Comparison of ENCODE assay signal across 8 cellular contexts in genomic region chr5:151772029-151772867, GRCh38. TPM values are rescaled to one million over a fixed set of nuclear protein-coding genes. Genes with fewer than 3 reads are reported as not detected.
DNase-seq lines count a peak whose midpoint lies in the region; ATAC-seq, FAIRE-seq and TF ChIP-seq lines count a peak whose summit lies in the region.

No MANE protein-coding gene starts in this region.

- H3K27ac ChIP-seq in 22Rv1 (peak overlapping the region; percentile 96), thyroid gland (peak overlapping the region; percentile 75 to 91 (median 90))

- H3K9me3 ChIP-seq in neuron (ENCODE audit: low read length) (no peaks in the 10 kb centered on the region), thyroid gland (no peaks in the 10 kb centered on the region)

- no peak for DNase-seq in GM12891 (ENCODE audit: insufficient read length, low spot score)
- peak; percentile 4 for DNase-seq in NCI-H1105 (lab: John Stamatoyannopoulos, UW)
- peak; percentile 41 for DNase-seq in activated T-helper 1 cell treated with anti-CD3 and anti-CD28 coated beads, Interleukin-12 subunit alpha, Interleukin-12 subunit beta, Interleukin-2, Interleukin-4 antibody, amounts not matched to agents 30 ng/mL and 10 ng/mL and 1 ng/mL, durations not matched to agents 14 hours and 24 hours and 36 hours (ENCODE audit: low spot score)
- DNase-seq in fibroblast of the aortic adventitia (ENCODE audit: low read depth): peak; percentile 33
- DNase-seq in thyroid gland: peak; percentile 40 to 55

- H2AFZ ChIP-seq in neuron (ENCODE audit: low read depth, low read length): no peak overlapping the region

- peak overlapping the region; percentile 97 for H3K4me3 ChIP-seq in fibroblast of the aortic adventitia (ENCODE audit: low read depth, low read length)
- H3K4me3 ChIP-seq in neuron (ENCODE audit: low read length): peak overlapping the region; percentile 94
- peak overlapping the region; percentile 32 to 89 (median 46) for H3K4me3 ChIP-seq in thyroid gland (replicated peaks in 1 of 3)

- TF ChIP-seq POLR2A in GM12891 (IDR thresholded peaks at IDR 0.05; ENCODE audit: low read depth, low read length) (0 out of 2 replicates have a peak, but pooled peaks have one; percentile 27), thyroid gland (IDR thresholded peaks at IDR 0.05) (no peak)

- no peaks in the 10 kb centered on the region for H3K9me3 Mint-ChIP-seq in activated T-helper 1 cell treated with anti-CD3 and anti-CD28 coated beads, Interleukin-12 subunit alpha, Interleukin-12 subunit beta, Interleukin-2, Interleukin-4 antibody, amounts not matched to agents 30 ng/mL and 10 ng/mL and 1 ng/mL, durations not matched to agents 14 hours and 24 hours and 36 hours

- H3K27ac Mint-ChIP-seq in activated T-helper 1 cell treated with anti-CD3 and anti-CD28 coated beads, Interleukin-12 subunit alpha, Interleukin-12 subunit beta, Interleukin-2, Interleukin-4 antibody, amounts not matched to agents 30 ng/mL and 10 ng/mL and 1 ng/mL, durations not matched to agents 14 hours and 24 hours and 36 hours: peak overlapping the region; percentile 67

- TF ChIP-seq CTCF in 22Rv1 (IDR thresholded peaks at IDR 0.05): no peak
- TF ChIP-seq CTCF in fibroblast of the aortic adventitia (IDR thresholded peaks at IDR 0.05; ENCODE audit: insufficient read depth, low read length): no peak
- TF ChIP-seq CTCF in thyroid gland (IDR thresholded peaks at IDR 0.05): no peak

- peaks cover 6% of the 10 kb centered on the region for H3K36me3 ChIP-seq in neuron (ENCODE audit: insufficient read depth, low read length)
- no peaks in the 10 kb centered on the region for H3K36me3 ChIP-seq in thyroid gland

- FAIRE-seq in GM12891 (lab: Jason Lieb, UNC): no peak

- H3K4me1 Mint-ChIP-seq in activated T-helper 1 cell treated with anti-CD3 and anti-CD28 coated beads, Interleukin-12 subunit alpha, Interleukin-12 subunit beta, Interleukin-2, Interleukin-4 antibody, amounts not matched to agents 30 ng/mL and 10 ng/mL and 1 ng/mL, durations not matched to agents 14 hours and 24 hours and 36 hours (ENCODE audit: low read depth): peaks cover 42% of the 10 kb centered on the region

- H3K4me3 Mint-ChIP-seq in activated T-helper 1 cell treated with anti-CD3 and anti-CD28 coated beads, Interleukin-12 subunit alpha, Interleukin-12 subunit beta, Interleukin-2, Interleukin-4 antibody, amounts not matched to agents 30 ng/mL and 10 ng/mL and 1 ng/mL, durations not matched to agents 14 hours and 24 hours and 36 hours: peak overlapping the region; percentile 88

- H3K27me3 ChIP-seq in neuron (ENCODE audit: insufficient read depth, low read length): no peaks in the 10 kb centered on the region
- H3K27me3 ChIP-seq in thyroid gland: no peaks in the 10 kb centered on the region

- no peaks in the 10 kb centered on the region for H3K27me3 Mint-ChIP-seq in activated T-helper 1 cell treated with anti-CD3 and anti-CD28 coated beads, Interleukin-12 subunit alpha, Interleukin-12 subunit beta, Interleukin-2, Interleukin-4 antibody, amounts not matched to agents 30 ng/mL and 10 ng/mL and 1 ng/mL, durations not matched to agents 14 hours and 24 hours and 36 hours (ENCODE audit: insufficient read depth)

- WGBS in thyroid gland, 2 donors: 1 to 7% methylated on average over 36 to 45 of the region's 87 CpGs

- peaks cover 24% of the 10 kb centered on the region for H3K36me3 Mint-ChIP-seq in activated T-helper 1 cell treated with anti-CD3 and anti-CD28 coated beads, Interleukin-12 subunit alpha, Interleukin-12 subunit beta, Interleukin-2, Interleukin-4 antibody, amounts not matched to agents 30 ng/mL and 10 ng/mL and 1 ng/mL, durations not matched to agents 14 hours and 24 hours and 36 hours (ENCODE audit: low read depth)

- intact Hi-C loops in activated T-helper 1 cell treated with anti-CD3 and anti-CD28 coated beads, Interleukin-12 subunit alpha, Interleukin-12 subunit beta, Interleukin-2, Interleukin-4 antibody, amounts not matched to agents 30 ng/mL and 10 ng/mL and 1 ng/mL, durations not matched to agents 14 hours and 24 hours and 36 hours (cut with micrococcal nuclease): loop anchor here (2.0 to 10.0 kb wide), 7 partner anchors 15 to 1770 kb away; partner anchors contain the start of genes DCTN4, HMGXB3, IRGM and TCOF1
- intact Hi-C loops in thyroid gland (cut with DNase I): no loop called here

- H3K4me1 ChIP-seq in neuron (ENCODE audit: insufficient read depth, low read length): peaks cover 42% of the 10 kb centered on the region
- peaks cover 24 to 30% of the 10 kb centered on the region in 2 donors for H3K4me1 ChIP-seq in thyroid gland

- ATAC-seq in GM18909 (IDR thresholded peaks at IDR 0.05; ENCODE audit: poor library complexity, unreplicated experiment): no peak

TF ChIP-seq in GM12891, 5 proteins besides CTCF, POLR2A, EP300 and RAD21:
- TF ChIP-seq SPI1 (IDR thresholded peaks at IDR 0.05; ENCODE audit: low read depth, low read length): peak; percentile 56; the same call in 1 of the 2 replicates
- no peak; the same call in 1 of the 2 replicates for TF ChIP-seq POLR2AphosphoS5 (IDR thresholded peaks at IDR 0.05; ENCODE audit: low read depth, low read length)
- TF ChIP-seq TAF1 (IDR thresholded peaks at IDR 0.05; ENCODE audit: low read depth, low read length): no peak; the same call in 1 of the 2 replicates

RNA-seq across cellular contexts. Expression of gene G3BP1, which starts 0.5 kb away (rescaled TPM):
- 62.8 TPM for polyA plus RNA-seq in GM12891 (2012; ENCODE audit: low read depth, missing spikeins)
- 340 and 348 TPM in 2 replicates for total RNA-seq in activated T-helper 1 cell treated with anti-CD3 and anti-CD28 coated beads, Interleukin-12 subunit alpha, Interleukin-12 subunit beta, Interleukin-2, Interleukin-4 antibody, amounts not matched to agents 30 ng/mL and 10 ng/mL and 1 ng/mL, durations not matched to agents 14 hours and 24 hours and 36 hours
- total RNA-seq in fibroblast of the aortic adventitia (ENCODE audit: low replicate concordance) (161 and 239 TPM in 2 replicates), thyroid gland (100 to 1,000 TPM in 3 of 4 donors, 10 to 100 TPM in 1; 95.9 to 177 (median 131) TPM)

RNA-seq across cellular contexts. Expression of gene ATOX1, which starts 13.8 kb away (rescaled TPM):
- 200 TPM for polyA plus RNA-seq in GM12891 (2012; ENCODE audit: low read depth, missing spikeins)
- total RNA-seq in activated T-helper 1 cell treated with anti-CD3 and anti-CD28 coated beads, Interleukin-12 subunit alpha, Interleukin-12 subunit beta, Interleukin-2, Interleukin-4 antibody, amounts not matched to agents 30 ng/mL and 10 ng/mL and 1 ng/mL, durations not matched to agents 14 hours and 24 hours and 36 hours: 72.5 and 83.7 TPM in 2 replicates
- total RNA-seq in fibroblast of the aortic adventitia (ENCODE audit: low replicate concordance): 28.6 and 66.6 TPM in 2 replicates
- total RNA-seq in thyroid gland: 100 to 1,000 TPM in 3 of 4 donors, 10 to 100 TPM in 1; 73.4 to 236 (median 157) TPM

Comparison
In these comparisons a context has a peak if more than half of its experiments do, and no peak if none do; other contexts are left out.
1. H3K4me3 ChIP-seq: peak in every context shown above with its lines; median percentile 97 in fibroblast of the aortic adventitia; 94 in neuron; 46 in thyroid gland.